Comparison of ENCODE assay signal across 20 cellular contexts in the genomic region with DNA sequence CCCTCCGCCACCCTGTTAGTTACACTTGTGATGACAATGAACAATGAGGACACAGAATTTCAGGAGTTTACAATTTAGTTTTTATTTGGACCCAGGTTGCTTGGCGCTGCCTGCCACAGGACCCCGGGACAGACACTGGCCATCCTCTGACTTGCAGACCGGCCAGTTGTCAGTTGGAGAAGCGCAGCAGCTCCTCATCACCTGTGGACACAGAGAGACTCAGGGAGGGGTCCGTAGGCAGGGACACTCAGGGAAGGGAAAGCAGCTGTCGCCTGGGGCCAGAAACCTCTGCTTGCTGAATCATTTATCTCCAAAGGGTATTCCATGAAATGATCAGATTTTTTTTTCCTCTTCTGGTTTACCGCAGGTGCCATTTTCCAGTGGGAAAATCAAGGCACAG. TPM values are rescaled to one million over a fixed set of nuclear protein-coding genes. Genes with fewer than 3 reads are reported as not detected.
"Had no signal": no experiment of that assay in that cellular context is flagged by ENCODE, and none has a peak within 500 bp of the region (broad histone marks: within the 10 kb centered on the region; RNA-seq: fewer than 3 reads in every experiment).

No MANE protein-coding gene starts in this region.

- H3K27me3 ChIP-seq: hepatocyte, left lung, upper lobe of left lung had no signal

- H3K27ac Mint-ChIP-seq: activated CD4-positive, alpha-beta T cell treated with anti-CD3 and anti-CD28 coated beads, Interleukin-2, amount 10 ng/mL, durations not matched to agents 7 days and 5 days; activated CD8-positive, alpha-beta T cell treated with anti-CD3 and anti-CD28 coated beads, Interleukin-2, amount 10 ng/mL, durations not matched to agents 7 days and 5 days; activated naive CD4-positive, alpha-beta T cell treated with anti-CD3 and anti-CD28 coated beads, Interleukin-2, amount 10 ng/mL, durations not matched to agents 7 days and 5 days; activated naive CD8-positive, alpha-beta T cell treated with anti-CD3 and anti-CD28 coated beads, Interleukin-2, amount 50 U/mL, for 24 hours; dendritic cell treated with granulocyte-macrophage colony-stimulating factor and Interleukin-4, amounts not matched to agents 40 ng/mL and 50 ng/mL, for 4 days; naive thymus-derived CD4-positive, alpha-beta T cell; T-helper 1 cell treated with Interleukin-12 subunit alpha and Interleukin-12 subunit beta and Interleukin-4 antibody, amounts not matched to agents 30 μg/mL and 1 μg/mL, for 36 hours had no signal

- H3K27ac ChIP-seq: esophagus squamous epithelium, hepatocyte, left lung, upper lobe of left lung had no signal

- H3K4me3 Mint-ChIP-seq: activated CD4-positive, alpha-beta T cell treated with anti-CD3 and anti-CD28 coated beads, Interleukin-2, amount 10 ng/mL, durations not matched to agents 7 days and 5 days; activated CD8-positive, alpha-beta T cell treated with anti-CD3 and anti-CD28 coated beads, Interleukin-2, amount 10 ng/mL, durations not matched to agents 7 days and 5 days; activated naive CD4-positive, alpha-beta T cell treated with anti-CD3 and anti-CD28 coated beads, Interleukin-2, amount 10 ng/mL, durations not matched to agents 7 days and 5 days; activated naive CD8-positive, alpha-beta T cell treated with anti-CD3 and anti-CD28 coated beads, Interleukin-2, amount 50 U/mL, for 24 hours; dendritic cell treated with granulocyte-macrophage colony-stimulating factor and Interleukin-4, amounts not matched to agents 40 ng/mL and 50 ng/mL, for 4 days; naive thymus-derived CD4-positive, alpha-beta T cell; T-helper 1 cell treated with Interleukin-12 subunit alpha and Interleukin-12 subunit beta and Interleukin-4 antibody, amounts not matched to agents 30 μg/mL and 1 μg/mL, for 36 hours had no signal

- H3K9me3 ChIP-seq: esophagus squamous epithelium, left lung, upper lobe of left lung had no signal

- H3K36me3 Mint-ChIP-seq: activated naive CD4-positive, alpha-beta T cell treated with anti-CD3 and anti-CD28 coated beads, Interleukin-2, amount 10 ng/mL, durations not matched to agents 7 days and 5 days; naive thymus-derived CD4-positive, alpha-beta T cell had no signal

- ATAC-seq: activated CD4-positive, CD25-positive, alpha-beta regulatory T cell treated with anti-CD3 and anti-CD28 coated beads, Interleukin-2, amount 50 U/mL, for 24 hours; activated CD8-positive, alpha-beta T cell treated with anti-CD3 and anti-CD28 coated beads, Interleukin-2, amount 10 ng/mL, durations not matched to agents 7 days and 5 days; activated naive CD8-positive, alpha-beta T cell treated with anti-CD3 and anti-CD28 coated beads, Interleukin-2, amount 50 U/mL, for 24 hours; left lung; naive thymus-derived CD4-positive, alpha-beta T cell had no signal

- H3K27me3 Mint-ChIP-seq: activated naive CD8-positive, alpha-beta T cell treated with anti-CD3 and anti-CD28 coated beads, Interleukin-2, amount 50 U/mL, for 24 hours had no signal

- H3K4me3 ChIP-seq: esophagus squamous epithelium, hepatocyte, left lung, upper lobe of left lung had no signal

- H3K4me1 ChIP-seq: esophagus squamous epithelium, left lung, upper lobe of left lung had no signal

- H3K9me3 Mint-ChIP-seq: activated CD4-positive, alpha-beta T cell treated with anti-CD3 and anti-CD28 coated beads, Interleukin-2, amount 10 ng/mL, durations not matched to agents 7 days and 5 days; activated naive CD4-positive, alpha-beta T cell treated with anti-CD3 and anti-CD28 coated beads, Interleukin-2, amount 10 ng/mL, durations not matched to agents 7 days and 5 days; activated naive CD8-positive, alpha-beta T cell treated with anti-CD3 and anti-CD28 coated beads, Interleukin-2, amount 50 U/mL, for 24 hours; dendritic cell treated with granulocyte-macrophage colony-stimulating factor and Interleukin-4, amounts not matched to agents 40 ng/mL and 50 ng/mL, for 4 days; T-helper 1 cell treated with Interleukin-12 subunit alpha and Interleukin-12 subunit beta and Interleukin-4 antibody, amounts not matched to agents 30 μg/mL and 1 μg/mL, for 36 hours had no signal

- H3K4me1 Mint-ChIP-seq: activated CD4-positive, alpha-beta T cell treated with anti-CD3 and anti-CD28 coated beads, Interleukin-2, amount 10 ng/mL, durations not matched to agents 7 days and 5 days; activated naive CD4-positive, alpha-beta T cell treated with anti-CD3 and anti-CD28 coated beads, Interleukin-2, amount 10 ng/mL, durations not matched to agents 7 days and 5 days; activated naive CD8-positive, alpha-beta T cell treated with anti-CD3 and anti-CD28 coated beads, Interleukin-2, amount 50 U/mL, for 24 hours; naive thymus-derived CD4-positive, alpha-beta T cell had no signal

- H3K36me3 ChIP-seq: esophagus squamous epithelium, left lung, upper lobe of left lung had no signal

- DNase-seq: activated CD4-positive, alpha-beta T cell treated with anti-CD3 and anti-CD28 coated beads, Interleukin-2, amount 10 ng/mL, durations not matched to agents 7 days and 5 days; activated CD8-positive, alpha-beta T cell treated with anti-CD3 and anti-CD28 coated beads, Interleukin-2, amount 10 ng/mL, durations not matched to agents 7 days and 5 days; activated effector memory CD4-positive, alpha-beta T cell treated with Interleukin-2 at 50 U/mL for 16 hours; activated naive CD4-positive, alpha-beta T cell treated with anti-CD3 and anti-CD28 coated beads, Interleukin-2, amount 10 ng/mL, durations not matched to agents 7 days and 5 days; activated naive CD8-positive, alpha-beta T cell treated with anti-CD3 and anti-CD28 coated beads, Interleukin-2, amount 50 U/mL, for 24 hours; activated T-cell treated with anti-CD3 and anti-CD28 coated beads, Interleukin-2, amount 50 U/mL, for 48 hours; effector memory CD4-positive, alpha-beta T cell; esophagus squamous epithelium; left lung; mammary epithelial cell; naive thymus-derived CD4-positive, alpha-beta T cell; stimulated activated CD4-positive, alpha-beta T cell treated with anti-CD3 and anti-CD28 coated beads, Interleukin-2, amount 100 ng/mL, for 24 hours; stimulated activated naive CD4-positive, alpha-beta T cell treated with Interleukin-2 at 50 U/mL for 16 hours had no signal

- FAIRE-seq: keratinocyte had no signal

RNA-seq across cellular contexts. Expression of a gene that starts 18.0 kb away (rescaled TPM):
- total RNA-seq: activated CD4-positive, alpha-beta T cell treated with anti-CD3 and anti-CD28 coated beads, Interleukin-2, amount 10 ng/mL, durations not matched to agents 7 days and 5 days; activated CD8-positive, alpha-beta T cell treated with anti-CD3 and anti-CD28 coated beads, Interleukin-2, amount 10 ng/mL, durations not matched to agents 7 days and 5 days; mammary epithelial cell; mononuclear cell; naive thymus-derived CD4-positive, alpha-beta T cell had no signal
- polyA plus RNA-seq: keratinocyte; mammary epithelial cell; naive thymus-derived CD4-positive, alpha-beta T cell had no signal

RNA-seq across cellular contexts. Expression of a gene that starts 39.0 kb away (rescaled TPM):
- total RNA-seq: activated CD4-positive, alpha-beta T cell treated with anti-CD3 and anti-CD28 coated beads, Interleukin-2, amount 10 ng/mL, durations not matched to agents 7 days and 5 days; activated CD8-positive, alpha-beta T cell treated with anti-CD3 and anti-CD28 coated beads, Interleukin-2, amount 10 ng/mL, durations not matched to agents 7 days and 5 days; mononuclear cell; naive thymus-derived CD4-positive, alpha-beta T cell had no signal
- polyA plus RNA-seq: naive thymus-derived CD4-positive, alpha-beta T cell had no signal
